Comparison of ENCODE assay signal across 14 cellular contexts in the genomic region with DNA sequence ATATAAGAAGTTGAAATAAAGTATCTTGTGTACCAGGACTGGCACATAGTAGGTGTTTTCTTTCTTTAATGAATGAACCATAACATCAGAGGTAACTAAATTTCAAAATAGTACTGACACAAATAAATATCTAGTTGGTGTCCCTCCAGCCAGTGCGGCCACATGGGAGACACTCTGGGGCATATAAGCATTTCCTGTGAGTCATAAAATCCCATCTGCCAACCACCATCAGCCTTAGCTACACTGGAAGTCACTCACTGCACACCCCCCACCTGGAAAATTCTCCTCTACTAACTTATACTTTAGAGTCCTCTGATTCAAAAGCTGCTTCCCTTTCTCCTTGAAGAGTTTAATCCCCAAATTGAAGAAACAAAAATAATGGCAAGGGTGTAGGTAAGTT. TPM values are rescaled to one million over a fixed set of nuclear protein-coding genes. Genes with fewer than 3 reads are reported as not detected.
DNase-seq lines count a peak whose midpoint lies in the region; ATAC-seq, FAIRE-seq and TF ChIP-seq lines count a peak whose summit lies in the region.
"Had no signal": no experiment of that assay in that cellular context is flagged by ENCODE, and none has a peak within 500 bp of the region (broad histone marks: within the 10 kb centered on the region; RNA-seq: fewer than 3 reads in every experiment).

No MANE protein-coding gene starts in this region.

- FAIRE-seq in endothelial cell of umbilical vein (lab: Jason Lieb, UNC), result no peak

- no peak overlapping the region for H3K27ac Mint-ChIP-seq in activated naive CD8-positive, alpha-beta T cell treated with anti-CD3 and anti-CD28 coated beads, Interleukin-2, amount 50 U/mL, for 24 hours
- H3K27ac Mint-ChIP-seq in activated naive CD8-positive, alpha-beta T cell treated with anti-CD3 and anti-CD28 coated beads for 36 hours, result no peak overlapping the region
- H3K27ac Mint-ChIP-seq in activated T-cell treated with anti-CD3 and anti-CD28 coated beads, Interleukin-2, amount 50 U/mL, for 72 hours, result no peak overlapping the region
- H3K27ac Mint-ChIP-seq: activated naive CD4-positive, alpha-beta T cell treated with anti-CD3 and anti-CD28 coated beads, Interleukin-2, amount 50 U/mL, for 72 hours; progenitor cell of endocrine pancreas; T-cell had no signal

- intact Hi-C loops in endothelial cell of umbilical vein (cut with micrococcal nuclease) (no loop called here), dorsolateral prefrontal cortex (cut with DNase I) (no loop called here)

- H3K27ac ChIP-seq in endothelial cell of umbilical vein (ENCODE audit: insufficient read depth, low read depth, low read length), result no peak overlapping the region
- no peak overlapping the region for H3K27ac ChIP-seq in dorsolateral prefrontal cortex

- H3K36me3 ChIP-seq in endothelial cell of umbilical vein (ENCODE audit: control insufficient read depth in 2 of 2, extremely low read depth in 1 of 2, insufficient read depth in 2 of 2, low read length in 2 of 2), result no peaks in the 10 kb centered on the region

- BruUV-seq in endothelial cell of umbilical vein (replicated peaks; lab: Mats Ljungman, UMichigan), result no TSS peak

- H3K4me1 ChIP-seq in endothelial cell of umbilical vein (ENCODE audit: control insufficient read depth, extremely low read depth, insufficient read depth, low read length), result no peaks in the 10 kb centered on the region

- peaks cover 5 to 7% of the 10 kb centered on the region in 2 experiments for H3K27me3 ChIP-seq in endothelial cell of umbilical vein (ENCODE audit: control insufficient read depth in 2 of 2, insufficient read depth in 2 of 2, low read length in 2 of 2)
- peaks cover 0 to 15% (median 0%) of the 10 kb centered on the region in 45 donors for H3K27me3 ChIP-seq in dorsolateral prefrontal cortex

- no peak overlapping the region for H2AFZ ChIP-seq in endothelial cell of umbilical vein (ENCODE audit: low read depth, low read length)

- no peak overlapping the region for H3K9ac ChIP-seq in endothelial cell of umbilical vein (replicated peaks; ENCODE audit: extremely low read depth, insufficient read depth, low read length)

- TF ChIP-seq CTCF in endothelial cell of umbilical vein (IDR thresholded peaks at IDR 0.05; ENCODE audit: extremely low read depth in 1 of 2, insufficient read depth in 1 of 2, low read depth in 1 of 2, low read length in 2 of 2) (no peak), dorsolateral prefrontal cortex (IDR thresholded peaks at IDR 0.05 in 54 of 56, conservative IDR thresholded peaks at IDR 0.05 in 2 of 56; ENCODE audit: low read depth in 1 of 56, partially characterized antibody in 56 of 56) (no peak)

- H4K20me1 ChIP-seq in endothelial cell of umbilical vein (replicated peaks; ENCODE audit: control insufficient read depth, extremely low read depth, insufficient read depth, low read length), result no peaks in the 10 kb centered on the region

- H3K36me3 Mint-ChIP-seq in activated naive CD8-positive, alpha-beta T cell treated with anti-CD3 and anti-CD28 coated beads, Interleukin-2, amount 50 U/mL, for 24 hours (ENCODE audit: low read depth), result no peaks in the 10 kb centered on the region
- no peaks in the 10 kb centered on the region for H3K36me3 Mint-ChIP-seq in activated naive CD8-positive, alpha-beta T cell treated with anti-CD3 and anti-CD28 coated beads for 36 hours
- H3K36me3 Mint-ChIP-seq in activated T-cell treated with anti-CD3 and anti-CD28 coated beads, Interleukin-2, amount 50 U/mL, for 72 hours (ENCODE audit: insufficient read depth in 2 of 2), result no peaks in the 10 kb centered on the region
- H3K36me3 Mint-ChIP-seq: activated naive CD4-positive, alpha-beta T cell treated with anti-CD3 and anti-CD28 coated beads, Interleukin-2, amount 50 U/mL, for 72 hours; T-cell had no signal

- H3K9me3 ChIP-seq in endothelial cell of umbilical vein (replicated peaks; ENCODE audit: control insufficient read depth, insufficient read depth, low read length), result no peaks in the 10 kb centered on the region

- CTCF ChIA-PET in endothelial cell of umbilical vein (lab: Charles Lee), result interaction anchor here (1.4 kb wide), 1 partner anchor 54 kb away, joined by 5 read pairs; no protein-coding TSS in a partner anchor

- no peak for TF ChIP-seq POLR2A in endothelial cell of umbilical vein (IDR thresholded peaks at IDR 0.05; ENCODE audit: low read depth, low read length)

- no peaks in the 10 kb centered on the region for H3K4me1 Mint-ChIP-seq in activated naive CD8-positive, alpha-beta T cell treated with anti-CD3 and anti-CD28 coated beads, Interleukin-2, amount 50 U/mL, for 24 hours
- H3K4me1 Mint-ChIP-seq in activated naive CD8-positive, alpha-beta T cell treated with anti-CD3 and anti-CD28 coated beads for 36 hours, result peaks cover 2% of the 10 kb centered on the region
- no peaks in the 10 kb centered on the region for H3K4me1 Mint-ChIP-seq in activated T-cell treated with anti-CD3 and anti-CD28 coated beads, Interleukin-2, amount 50 U/mL, for 72 hours (ENCODE audit: low read depth)
- H3K4me1 Mint-ChIP-seq: T-cell had no signal

- DNase-seq in activated naive CD8-positive, alpha-beta T cell treated with anti-CD3 and anti-CD28 coated beads, Interleukin-2, amount 50 U/mL, for 24 hours, result no peak
- no peak for DNase-seq in activated naive CD8-positive, alpha-beta T cell treated with anti-CD3 and anti-CD28 coated beads for 36 hours
- DNase-seq in NCI-H446 (lab: John Stamatoyannopoulos, UW) (peak; percentile 0 to 27), endothelial cell of umbilical vein (ENCODE audit: low read depth, low spot score) (peak; percentile 12), NCI-H187 (lab: John Stamatoyannopoulos, UW) (no peak), COR-L47 (lab: John Stamatoyannopoulos, UW) (no peak), dorsolateral prefrontal cortex (no peak)
- no peak for DNase-seq in activated T-cell treated with anti-CD3 and anti-CD28 coated beads, Interleukin-2, amount 50 U/mL, for 72 hours
- DNase-seq: midbrain; NK-92 treated with Interleukin-12 subunit alpha and Interleukin-12 subunit beta, amount 100 ng/mL, for 24 hours; T-cell had no signal

- no peaks in the 10 kb centered on the region for H3K79me2 ChIP-seq in endothelial cell of umbilical vein (ENCODE audit: control insufficient read depth, insufficient read depth, low read length)

- ATAC-seq in activated naive CD8-positive, alpha-beta T cell treated with anti-CD3 and anti-CD28 coated beads, Interleukin-2, amount 50 U/mL, for 24 hours, result peak; percentile 57
- no peak for ATAC-seq in activated T-cell treated with anti-CD3 and anti-CD28 coated beads, Interleukin-2, amount 50 U/mL, for 72 hours (replicated peaks in 1 of 2)
- ATAC-seq: activated naive CD4-positive, alpha-beta T cell treated with anti-CD3 and anti-CD28 coated beads, Interleukin-2, amount 50 U/mL, for 72 hours; T-cell had no signal

- no peaks in the 10 kb centered on the region for H3K9me1 ChIP-seq in endothelial cell of umbilical vein (replicated peaks; ENCODE audit: control insufficient read depth, extremely low read depth, insufficient read depth, low read length)

- H3K27me3 Mint-ChIP-seq in activated naive CD8-positive, alpha-beta T cell treated with anti-CD3 and anti-CD28 coated beads, Interleukin-2, amount 50 U/mL, for 24 hours, result peaks cover 3% of the 10 kb centered on the region
- no peaks in the 10 kb centered on the region for H3K27me3 Mint-ChIP-seq in activated naive CD8-positive, alpha-beta T cell treated with anti-CD3 and anti-CD28 coated beads for 36 hours
- peaks cover 8% of the 10 kb centered on the region for H3K27me3 Mint-ChIP-seq in activated T-cell treated with anti-CD3 and anti-CD28 coated beads, Interleukin-2, amount 50 U/mL, for 72 hours (ENCODE audit: low read depth)
- H3K27me3 Mint-ChIP-seq: progenitor cell of endocrine pancreas had no signal

- no peak overlapping the region for H3K4me3 Mint-ChIP-seq in activated naive CD8-positive, alpha-beta T cell treated with anti-CD3 and anti-CD28 coated beads, Interleukin-2, amount 50 U/mL, for 24 hours
- H3K4me3 Mint-ChIP-seq in activated naive CD8-positive, alpha-beta T cell treated with anti-CD3 and anti-CD28 coated beads for 36 hours, result no peak overlapping the region
- no peak overlapping the region for H3K4me3 Mint-ChIP-seq in activated T-cell treated with anti-CD3 and anti-CD28 coated beads, Interleukin-2, amount 50 U/mL, for 72 hours
- H3K4me3 Mint-ChIP-seq: T-cell had no signal

- no peak overlapping the region for H3K4me3 ChIP-seq in endothelial cell of umbilical vein (replicated peaks in 1 of 3; ENCODE audit: insufficient read depth in 1 of 3, low read depth in 1 of 3, low read length in 3 of 3)
- no peak overlapping the region for H3K4me3 ChIP-seq in dorsolateral prefrontal cortex

- H3K4me2 ChIP-seq in endothelial cell of umbilical vein (ENCODE audit: insufficient read depth, low read length), result no peak overlapping the region

- H3K9me3 Mint-ChIP-seq in activated naive CD8-positive, alpha-beta T cell treated with anti-CD3 and anti-CD28 coated beads, Interleukin-2, amount 50 U/mL, for 24 hours, result no peaks in the 10 kb centered on the region
- no peaks in the 10 kb centered on the region for H3K9me3 Mint-ChIP-seq in activated naive CD8-positive, alpha-beta T cell treated with anti-CD3 and anti-CD28 coated beads for 36 hours
- no peaks in the 10 kb centered on the region for H3K9me3 Mint-ChIP-seq in activated T-cell treated with anti-CD3 and anti-CD28 coated beads, Interleukin-2, amount 50 U/mL, for 72 hours
- H3K9me3 Mint-ChIP-seq: activated naive CD4-positive, alpha-beta T cell treated with anti-CD3 and anti-CD28 coated beads, Interleukin-2, amount 50 U/mL, for 72 hours; T-cell had no signal

- dilution Hi-C loops in endothelial cell of umbilical vein (cut with MboI; ENCODE audit: extremely low pct_ligation_motif_present, low sequenced_read_pairs), result no loop called here

- POLR2A ChIA-PET in endothelial cell of umbilical vein (lab: Charles Lee), result no interaction called here

RNA-seq across cellular contexts. Expression of a gene that starts 32.5 kb away (rescaled TPM):
- not detected for total RNA-seq in activated naive CD8-positive, alpha-beta T cell treated with anti-CD3 and anti-CD28 coated beads for 36 hours
- total RNA-seq in endothelial cell of umbilical vein (not detected in 2 replicates), dorsolateral prefrontal cortex (1 to 10 TPM in 1 of 120 experiments, not detected in 119; 1.0 TPM)
- polyA plus RNA-seq in endothelial cell of umbilical vein, result not detected in 2 replicates
- not detected in 2 replicates for polyA plus RNA-seq in endothelial cell of umbilical vein (2011; cell fraction: cytosol; rRNA removed)
- not detected in 2 replicates for polyA plus RNA-seq in endothelial cell of umbilical vein (2011; cell fraction: nucleus; rRNA removed)
- polyA plus RNA-seq in endothelial cell of umbilical vein (2012), result not detected in 2 replicates
- polyA minus RNA-seq in endothelial cell of umbilical vein, result not detected in 2 replicates
- not detected for polyA minus RNA-seq in endothelial cell of umbilical vein (2011; cell fraction: cytosol; rRNA and poly(A)+ RNA removed)
- not detected in 2 replicates for polyA minus RNA-seq in endothelial cell of umbilical vein (2011; cell fraction: nucleus; rRNA and poly(A)+ RNA removed)
- not detected for total RNA-seq in activated T-cell treated with anti-CD3 and anti-CD28 coated beads, Interleukin-2, amount 50 U/mL, for 72 hours
- total RNA-seq: activated naive CD4-positive, alpha-beta T cell treated with anti-CD3 and anti-CD28 coated beads, Interleukin-2, amount 50 U/mL, for 72 hours; progenitor cell of endocrine pancreas; T-cell had no signal
- polyA plus RNA-seq: AG04450 had no signal

RNA-seq across cellular contexts. Expression of a gene that starts 32.5 kb away (rescaled TPM):
- under 1 TPM in 1 of 2 experiments, not detected in 1; 0.42 TPM for total RNA-seq in activated naive CD8-positive, alpha-beta T cell treated with anti-CD3 and anti-CD28 coated beads for 36 hours
- total RNA-seq in endothelial cell of umbilical vein (not detected in 2 replicates), dorsolateral prefrontal cortex (1 to 10 TPM in 63 of 120 experiments, under 1 TPM in 36, not detected in 21; 0.28 to 4.3 (median 1.3) TPM)
- not detected in 2 replicates for polyA plus RNA-seq in endothelial cell of umbilical vein
- polyA plus RNA-seq in endothelial cell of umbilical vein (2011; cell fraction: cytosol; rRNA removed), result not detected in 2 replicates
- not detected in 2 replicates for polyA plus RNA-seq in endothelial cell of umbilical vein (2011; cell fraction: nucleus; rRNA removed)
- not detected in 2 replicates for polyA plus RNA-seq in endothelial cell of umbilical vein (2012)
- polyA minus RNA-seq in endothelial cell of umbilical vein, result not detected in 2 replicates
- polyA minus RNA-seq in endothelial cell of umbilical vein (2011; cell fraction: cytosol; rRNA and poly(A)+ RNA removed), result not detected
- polyA minus RNA-seq in endothelial cell of umbilical vein (2011; cell fraction: nucleus; rRNA and poly(A)+ RNA removed), result not detected in 2 replicates
- total RNA-seq in activated T-cell treated with anti-CD3 and anti-CD28 coated beads, Interleukin-2, amount 50 U/mL, for 72 hours, result not detected
- total RNA-seq: activated naive CD4-positive, alpha-beta T cell treated with anti-CD3 and anti-CD28 coated beads, Interleukin-2, amount 50 U/mL, for 72 hours; T-cell had no signal
- polyA plus RNA-seq: AG04450 had no signal

RNA-seq across cellular contexts. Expression of a gene that starts 34.6 kb away (rescaled TPM):
- total RNA-seq in activated naive CD8-positive, alpha-beta T cell treated with anti-CD3 and anti-CD28 coated beads for 36 hours, result not detected
- total RNA-seq in endothelial cell of umbilical vein (not detected in 2 replicates), dorsolateral prefrontal cortex (1 to 10 TPM in 6 of 120 experiments, under 1 TPM in 50, not detected in 64; 0.11 to 1.6 (median 0.32) TPM)
- not detected in 2 replicates for polyA plus RNA-seq in endothelial cell of umbilical vein
- not detected in 2 replicates for polyA plus RNA-seq in endothelial cell of umbilical vein (2011; cell fraction: cytosol; rRNA removed)
- not detected in 2 replicates for polyA plus RNA-seq in endothelial cell of umbilical vein (2011; cell fraction: nucleus; rRNA removed)
- polyA plus RNA-seq in endothelial cell of umbilical vein (2012), result not detected in 2 replicates
- not detected in 2 replicates for polyA minus RNA-seq in endothelial cell of umbilical vein
- not detected for polyA minus RNA-seq in endothelial cell of umbilical vein (2011; cell fraction: cytosol; rRNA and poly(A)+ RNA removed)
- polyA minus RNA-seq in endothelial cell of umbilical vein (2011; cell fraction: nucleus; rRNA and poly(A)+ RNA removed), result not detected in 2 replicates
- total RNA-seq in activated T-cell treated with anti-CD3 and anti-CD28 coated beads, Interleukin-2, amount 50 U/mL, for 72 hours, result not detected
- total RNA-seq: activated naive CD4-positive, alpha-beta T cell treated with anti-CD3 and anti-CD28 coated beads, Interleukin-2, amount 50 U/mL, for 72 hours had no signal
- polyA plus RNA-seq: AG04450 had no signal

Comparison
In these comparisons a context has a peak if more than half of its experiments do, and no peak if none do; other contexts are left out.
1. DNase-seq: peak in NCI-H446 (2 of 2) and endothelial cell of umbilical vein (single experiment); none in activated naive CD8-positive, alpha-beta T cell treated with anti-CD3 and anti-CD28 coated beads, Interleukin-2, amount 50 U/mL, for 24 hours (single experiment), activated naive CD8-positive, alpha-beta T cell treated with anti-CD3 and anti-CD28 coated beads for 36 hours (single experiment), NCI-H187 (0 of 2), COR-L47 (single experiment), activated T-cell treated with anti-CD3 and anti-CD28 coated beads, Interleukin-2, amount 50 U/mL, for 72 hours (0 of 2) and dorsolateral prefrontal cortex (0 of 10).